28 cellular contexts compared by ENCODE assay signal in the genomic region with DNA sequence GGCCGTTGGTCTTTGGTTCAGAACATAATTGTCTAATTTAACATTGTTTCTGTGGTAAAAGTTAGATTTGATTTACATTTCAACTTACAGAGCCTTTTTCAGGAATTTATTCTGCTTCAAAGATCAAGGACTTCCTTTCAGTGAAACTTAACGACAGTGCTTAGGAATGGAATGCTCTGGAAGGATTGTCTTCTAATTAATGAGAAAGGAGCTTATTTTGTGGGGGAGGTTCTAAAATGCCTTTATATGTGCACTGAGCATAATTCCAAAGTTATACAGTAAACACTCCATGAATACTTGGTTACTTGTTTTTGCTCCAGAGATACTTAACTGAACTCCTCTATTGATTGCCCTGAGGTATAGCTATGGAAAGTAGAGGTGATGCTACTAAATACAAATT.
"Had no signal": no experiment of that assay in that cellular context is flagged by ENCODE, and none has a peak within 500 bp of the region (broad histone marks: within the 10 kb centered on the region; RNA-seq: fewer than 3 reads in every experiment).

No MANE protein-coding gene starts in this region.

- DNase-seq: activated CD4-positive, alpha-beta memory T cell treated with anti-CD3 and anti-CD28 coated beads for 36 hours; activated CD4-positive, alpha-beta T cell treated with anti-CD3 and anti-CD28 coated beads, Interleukin-2, amount 10 ng/mL, durations not matched to agents 7 days and 5 days; activated CD4-positive, CD25-positive, alpha-beta regulatory T cell; activated CD8-positive, alpha-beta memory T cell treated with anti-CD3 and anti-CD28 coated beads for 24 hours; activated effector memory CD4-positive, alpha-beta T cell treated with anti-CD3 and anti-CD28 coated beads, Interleukin-2, amount 50 U/mL, for 16 hours; activated naive CD4-positive, alpha-beta T cell treated with Interleukin-2 at 50 U/mL for 16 hours; activated naive CD8-positive, alpha-beta T cell treated with anti-CD3 and anti-CD28 coated beads, Interleukin-2, amount 50 U/mL, for 24 hours; activated T-cell treated with anti-CD3 and anti-CD28 coated beads, Interleukin-2, amount 50 U/mL, for 4 hours; amygdala; brain microvascular endothelial cell; Kasumi-1; KBM-7; NCI-H1048; NCI-H146; NCI-H187 treated with DMSO at 0.1 percent for 48 hours; NCI-H2171; NCI-H2227 treated with DMSO at 0.1 percent for 48 hours; NCI-H526 treated with DMSO at 0.1 percent for 48 hours; NK-92 treated with Interleukin-12 subunit alpha and Interleukin-12 subunit beta, amount 100 ng/mL, for 24 hours; Peyer's patch; Right ventricle myocardium superior; SJCRH30; SK-N-SH; T-helper 1 cell had no signal

- H3K4me3 ChIP-seq: cardiac muscle cell, Peyer's patch, SJCRH30 had no signal

- H3K4me1 Mint-ChIP-seq: activated CD4-positive, alpha-beta T cell treated with anti-CD3 and anti-CD28 coated beads, Interleukin-2, amount 10 ng/mL, durations not matched to agents 7 days and 5 days; activated naive CD8-positive, alpha-beta T cell treated with anti-CD3 and anti-CD28 coated beads, Interleukin-2, amount 50 U/mL, for 24 hours had no signal

- H3K27me3 ChIP-seq: brain microvascular endothelial cell, cardiac muscle cell, Peyer's patch, SJCRH30 had no signal

- H3K4me1 ChIP-seq: Peyer's patch, SJCRH30 had no signal

- H3K27ac Mint-ChIP-seq: activated CD4-positive, alpha-beta memory T cell treated with anti-CD3 and anti-CD28 coated beads for 36 hours; activated CD4-positive, alpha-beta T cell treated with anti-CD3 and anti-CD28 coated beads, Interleukin-2, amount 10 ng/mL, durations not matched to agents 7 days and 5 days; activated naive CD4-positive, alpha-beta T cell treated with anti-CD3 and anti-CD28 coated beads, Interleukin-2, amount 50 U/mL, for 72 hours; activated naive CD8-positive, alpha-beta T cell treated with anti-CD3 and anti-CD28 coated beads, Interleukin-2, amount 50 U/mL, for 24 hours had no signal

- H3K4me2 ChIP-seq: SK-N-SH had no signal

- H3K27ac ChIP-seq: brain microvascular endothelial cell, cardiac muscle cell, Peyer's patch, RWPE1, SJCRH30, VCaP had no signal

- H3K4me3 Mint-ChIP-seq: activated CD4-positive, alpha-beta memory T cell treated with anti-CD3 and anti-CD28 coated beads for 36 hours; activated CD4-positive, alpha-beta T cell treated with anti-CD3 and anti-CD28 coated beads, Interleukin-2, amount 10 ng/mL, durations not matched to agents 7 days and 5 days; activated naive CD8-positive, alpha-beta T cell treated with anti-CD3 and anti-CD28 coated beads, Interleukin-2, amount 50 U/mL, for 24 hours; activated T-cell treated with anti-CD3 and anti-CD28 coated beads, Interleukin-2, amount 50 U/mL, for 4 hours had no signal

- ATAC-seq: activated naive CD4-positive, alpha-beta T cell treated with anti-CD3 and anti-CD28 coated beads, Interleukin-2, amount 50 U/mL, for 72 hours; activated naive CD8-positive, alpha-beta T cell treated with anti-CD3 and anti-CD28 coated beads, Interleukin-2, amount 50 U/mL, for 24 hours; activated T-cell treated with anti-CD3 and anti-CD28 coated beads, Interleukin-2, amount 50 U/mL, for 4 hours had no signal

- H3K9me3 ChIP-seq: Peyer's patch, SJCRH30, SK-N-SH had no signal

- H3K36me3 ChIP-seq: brain microvascular endothelial cell, cardiac muscle cell, Peyer's patch, SJCRH30 had no signal

- H3K9ac ChIP-seq: SK-N-SH had no signal

- H3K36me3 Mint-ChIP-seq: activated CD4-positive, alpha-beta memory T cell treated with anti-CD3 and anti-CD28 coated beads for 36 hours; activated naive CD4-positive, alpha-beta T cell treated with anti-CD3 and anti-CD28 coated beads, Interleukin-2, amount 50 U/mL, for 72 hours had no signal

- H3K9me3 Mint-ChIP-seq: activated CD4-positive, alpha-beta memory T cell treated with anti-CD3 and anti-CD28 coated beads for 36 hours; activated CD4-positive, alpha-beta T cell treated with anti-CD3 and anti-CD28 coated beads, Interleukin-2, amount 10 ng/mL, durations not matched to agents 7 days and 5 days; activated naive CD4-positive, alpha-beta T cell treated with anti-CD3 and anti-CD28 coated beads, Interleukin-2, amount 50 U/mL, for 72 hours; activated naive CD8-positive, alpha-beta T cell treated with anti-CD3 and anti-CD28 coated beads, Interleukin-2, amount 50 U/mL, for 24 hours; activated T-cell treated with anti-CD3 and anti-CD28 coated beads, Interleukin-2, amount 50 U/mL, for 4 hours had no signal
